ENCODE assay signal across 1 cellular context in genomic region chr10:71232089-71232998, GRCh38.
TF ChIP-seq lines count a peak whose summit lies in the region.

No MANE protein-coding gene starts in this region.

TF ChIP-seq in WTC11, 78 proteins besides CTCF, POLR2A, EP300 and RAD21 (continued from another document):
- TF ChIP-seq STAT6 (CRISPR knock-in tag; conservative IDR thresholded peaks at IDR 0.05; ENCODE audit: low read depth) (no peak), NFATC4 (CRISPR knock-in tag; IDR thresholded peaks at IDR 0.05) (no peak), FOXP1 (CRISPR knock-in tag; IDR thresholded peaks at IDR 0.05; ENCODE audit: borderline replicate concordance) (no peak), PRRX2 (CRISPR knock-in tag; IDR thresholded peaks at IDR 0.05) (no peak), JAZF1 (CRISPR knock-in tag; IDR thresholded peaks at IDR 0.05) (no peak)
